In the genomic region with DNA sequence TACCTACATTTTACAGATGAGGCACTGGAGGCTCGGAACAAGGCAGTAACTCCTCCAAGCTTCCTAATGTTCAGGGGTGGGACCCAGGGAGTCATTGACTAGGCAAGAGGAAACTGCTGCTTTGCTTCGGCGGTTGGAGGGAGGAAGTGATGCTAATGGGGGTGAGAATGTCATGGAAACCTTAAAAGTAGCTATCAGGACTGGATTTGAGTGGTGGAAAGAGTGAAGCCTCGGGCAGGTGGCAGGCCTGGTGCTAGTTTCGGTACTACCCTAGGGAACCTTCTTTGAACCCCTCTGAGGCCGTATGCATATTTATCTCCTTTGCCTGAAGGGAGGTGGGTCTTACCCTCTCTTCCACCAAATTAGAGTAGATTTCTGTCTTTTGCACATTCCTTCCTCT, we compare ENCODE assay signal across 11 cellular contexts. TPM values are rescaled to one million over a fixed set of nuclear protein-coding genes. Genes with fewer than 3 reads are reported as not detected.
DNase-seq lines count a peak whose midpoint lies in the region; TF ChIP-seq lines count a peak whose summit lies in the region.
"Had no signal": no experiment of that assay in that cellular context is flagged by ENCODE, and none has a peak within 500 bp of the region (broad histone marks: within the 10 kb centered on the region; RNA-seq: fewer than 3 reads in every experiment).

No MANE protein-coding gene starts in this region.

- H3K4me3 ChIP-seq in NB4 (ENCODE audit: low read depth, low read length), result no peak overlapping the region

- no peaks in the 10 kb centered on the region for H3K9me3 Mint-ChIP-seq in activated naive CD8-positive, alpha-beta T cell (ENCODE audit: low read depth)
- H3K9me3 Mint-ChIP-seq in type B pancreatic cell, result no peaks in the 10 kb centered on the region
- H3K9me3 Mint-ChIP-seq: neural crest cell had no signal

- H3K27ac ChIP-seq in substantia nigra (ENCODE audit: low read depth, low read length, poor library complexity, severe bottlenecking), result no peak overlapping the region

- no peak for TF ChIP-seq POLR2A in NB4 (IDR thresholded peaks at IDR 0.05; ENCODE audit: extremely low read depth, insufficient read length)

- no peaks in the 10 kb centered on the region for H3K36me3 Mint-ChIP-seq in activated naive CD8-positive, alpha-beta T cell
- peaks cover 5% of the 10 kb centered on the region for H3K36me3 Mint-ChIP-seq in type B pancreatic cell

- TF ChIP-seq CTCF in NB4 (IDR thresholded peaks at IDR 0.05; ENCODE audit: low read depth, low read length), result no peak
- TF ChIP-seq CTCF in type B pancreatic cell (conservative IDR thresholded peaks at IDR 0.05), result no peak

- H3K4me1 Mint-ChIP-seq in activated naive CD8-positive, alpha-beta T cell (ENCODE audit: low read depth), result peaks cover 22% of the 10 kb centered on the region
- H3K4me1 Mint-ChIP-seq in type B pancreatic cell (ENCODE audit: unreplicated experiment), result no peaks in the 10 kb centered on the region

- H3K4me3 Mint-ChIP-seq in activated naive CD8-positive, alpha-beta T cell, result peak overlapping the region; percentile 85
- H3K4me3 Mint-ChIP-seq in type B pancreatic cell, result peak overlapping the region; percentile 87

- peaks cover 9% of the 10 kb centered on the region for H3K27me3 Mint-ChIP-seq in activated naive CD8-positive, alpha-beta T cell
- peaks cover 72% of the 10 kb centered on the region for H3K27me3 Mint-ChIP-seq in type B pancreatic cell

- H3K27ac Mint-ChIP-seq in activated naive CD8-positive, alpha-beta T cell, result peak overlapping the region; percentile 42
- peak overlapping the region; percentile 6 for H3K27ac Mint-ChIP-seq in type B pancreatic cell

- peak; percentile 70 for DNase-seq in stimulated activated CD4-positive, alpha-beta T cell treated with anti-CD3 and anti-CD28 coated beads, Interleukin-15, amount 100 ng/mL, for 24 hours
- no peak for DNase-seq in stimulated activated CD4-positive, alpha-beta T cell treated with anti-CD3 and anti-CD28 coated beads, Interleukin-12 subunit alpha, Interleukin-12 subunit beta, amount 100 ng/mL, for 4 hours
- DNase-seq in NB4 (ENCODE audit: low read depth), result peak; percentile 53
- DNase-seq in type B pancreatic cell (ENCODE audit: extremely low spot score, unreplicated experiment), result no peak
- DNase-seq in substantia nigra (lab: John Stamatoyannopoulos, UW), result no peak
- DNase-seq in HT-29 (ENCODE audit: low spot score), result no peak
- no peak for DNase-seq in DMS153 (lab: John Stamatoyannopoulos, UW)

RNA-seq across cellular contexts. Expression of gene BSPRY, which starts 1.6 kb away (rescaled TPM):
- total RNA-seq in type B pancreatic cell (ENCODE audit: low replicate concordance), result 9.0 and 22.6 TPM in 2 replicates
- total RNA-seq in HT-29 (2014; rRNA removed; shearing (Covaris generic)), result 31.5 and 34.1 TPM in 2 replicates
- total RNA-seq: neural crest cell, RPMI7951 had no signal

RNA-seq across cellular contexts. Expression of gene WDR31, which starts 10.9 kb away (rescaled TPM):
- total RNA-seq in type B pancreatic cell (ENCODE audit: low replicate concordance), result 5.0 and 6.7 TPM in 2 replicates
- total RNA-seq in HT-29 (2014; rRNA removed; shearing (Covaris generic)), result 0.37 and 0.74 TPM in 2 replicates

RNA-seq across cellular contexts. Expression of gene HDHD3, which starts 25.8 kb away (rescaled TPM):
- total RNA-seq in type B pancreatic cell (ENCODE audit: low replicate concordance), result 33.9 and 53.1 TPM in 2 replicates
- total RNA-seq in HT-29 (2014; rRNA removed; shearing (Covaris generic)), result 73.3 and 78.1 TPM in 2 replicates

RNA-seq across cellular contexts. Expression of gene RNF183, which starts 47.8 kb away (rescaled TPM):
- 0.77 and 1.0 TPM in 2 replicates for total RNA-seq in type B pancreatic cell (ENCODE audit: low replicate concordance)
- total RNA-seq in HT-29 (2014; rRNA removed; shearing (Covaris generic)), result 6.1 and 7.1 TPM in 2 replicates
- total RNA-seq: frontal cortex, neural crest cell, RPMI7951 had no signal

RNA-seq across cellular contexts. Expression of gene ALAD, which starts 50.1 kb away (rescaled TPM):
- total RNA-seq in type B pancreatic cell (ENCODE audit: low replicate concordance), result 41.4 and 57.0 TPM in 2 replicates
- total RNA-seq in HT-29 (2014; rRNA removed; shearing (Covaris generic)), result 16.0 and 20.8 TPM in 2 replicates

Comparison
In these comparisons a context has a peak if more than half of its experiments do, and no peak if none do; other contexts are left out.
1. DNase-seq: peak in stimulated activated CD4-positive, alpha-beta T cell treated with anti-CD3 and anti-CD28 coated beads, Interleukin-15, amount 100 ng/mL, for 24 hours (single experiment) and NB4 (single experiment); none in stimulated activated CD4-positive, alpha-beta T cell treated with anti-CD3 and anti-CD28 coated beads, Interleukin-12 subunit alpha, Interleukin-12 subunit beta, amount 100 ng/mL, for 4 hours (single experiment), type B pancreatic cell (single experiment), substantia nigra (0 of 49), HT-29 (single experiment) and DMS153 (single experiment).